Comparison of ENCODE assay signal across 12 cellular contexts in the genomic region with DNA sequence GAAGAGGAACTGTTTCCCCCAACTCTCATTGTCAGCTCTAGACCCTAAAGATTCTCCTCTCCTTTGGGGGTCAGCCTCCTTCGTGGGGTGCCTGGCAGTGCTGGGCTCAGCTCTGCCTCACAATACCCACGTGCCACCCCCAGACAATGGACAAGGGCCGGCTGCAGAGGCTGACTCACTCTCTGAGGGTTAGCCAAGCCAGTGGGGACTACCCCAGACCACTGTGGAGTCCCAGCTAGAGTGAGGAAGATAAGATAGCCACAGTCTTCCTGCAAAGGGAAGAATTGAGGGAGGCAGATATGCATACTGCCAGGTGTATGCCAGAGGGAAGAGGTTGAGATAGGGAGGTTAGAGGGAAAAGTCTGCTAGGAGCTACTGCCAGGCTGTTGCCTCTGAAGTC. TPM values are rescaled to one million over a fixed set of nuclear protein-coding genes. Genes with fewer than 3 reads are reported as not detected.
DNase-seq lines count a peak whose midpoint lies in the region; ATAC-seq and TF ChIP-seq lines count a peak whose summit lies in the region.
"Had no signal": no experiment of that assay in that cellular context is flagged by ENCODE, and none has a peak within 500 bp of the region (broad histone marks: within the 10 kb centered on the region; RNA-seq: fewer than 3 reads in every experiment).

No MANE protein-coding gene starts in this region.

- H3K27me3 Mint-ChIP-seq in HFFc6 (ENCODE audit: insufficient read depth), result peaks cover 23% of the 10 kb centered on the region

- H3K4me3 ChIP-seq in right cardiac atrium (ENCODE audit: low read length) (no peak overlapping the region), mammary epithelial cell (replicated peaks in 1 of 3; ENCODE audit: insufficient read depth in 1 of 3, low read depth in 2 of 3, low read length in 3 of 3) (no peak overlapping the region), mesenchymal stem cell (ENCODE audit: insufficient read depth in 1 of 2, low read depth in 1 of 2, low read length in 2 of 2) (no peak overlapping the region)

- peak overlapping the region in 1 of 2 experiments; percentile 53 for H3K14ac ChIP-seq in mesenchymal stem cell (ENCODE audit: low read length in 2 of 2)

- peak overlapping the region; percentile 84 for H4K91ac ChIP-seq in mesenchymal stem cell (ENCODE audit: low read length)

- H3K23ac ChIP-seq in mesenchymal stem cell (ENCODE audit: low read length in 2 of 2), result peak overlapping the region in 1 of 2 experiments; percentile 38

- H4K8ac ChIP-seq in mesenchymal stem cell (ENCODE audit: low read length), result peak overlapping the region; percentile 76

- no peaks in the 10 kb centered on the region for H3K9me3 ChIP-seq in right cardiac atrium (ENCODE audit: control insufficient read depth, low read length)
- H3K9me3 ChIP-seq in mammary epithelial cell (replicated peaks; ENCODE audit: insufficient read depth, low read length), result no peaks in the 10 kb centered on the region
- H3K9me3 ChIP-seq in mesenchymal stem cell (ENCODE audit: control insufficient read depth, low read length), result no peaks in the 10 kb centered on the region

- no peak for TF ChIP-seq CTCF in mammary epithelial cell (conservative IDR thresholded peaks at IDR 0.05 in 1 of 2, IDR thresholded peaks at IDR 0.05 in 1 of 2; ENCODE audit: extremely low read depth in 1 of 2, insufficient read depth in 1 of 2, low read depth in 1 of 2, low read length in 2 of 2)
- no peak for TF ChIP-seq CTCF in HFFc6 (IDR thresholded peaks at IDR 0.05)

- no peaks in the 10 kb centered on the region for H3K9me3 Mint-ChIP-seq in HFFc6

- peak overlapping the region; percentile 78 for H2BK15ac ChIP-seq in mesenchymal stem cell (ENCODE audit: low read depth, poor library complexity, severe bottlenecking)

- no peak overlapping the region for H2BK5ac ChIP-seq in mesenchymal stem cell (ENCODE audit: low read depth, low read length, poor library complexity, severe bottlenecking)

- BruUV-seq in mammary epithelial cell (replicated peaks; lab: Mats Ljungman, UMichigan), result no TSS peak

- CTCF ChIA-PET in mammary epithelial cell (lab: Charles Lee; ENCODE audit: low non-redundant PET), result interaction anchor here (0.6 kb wide), 1 partner anchor 15 kb away, joined by 3 read pairs; no protein-coding TSS in a partner anchor

- 45% methylated on average over 3 of the region's 3 CpGs for WGBS in right cardiac atrium
- 16% methylated on average over 3 of the region's 3 CpGs for WGBS in mammary epithelial cell (ENCODE audit: low coverage, missing lambda C conversion rate)
- WGBS in mesenchymal stem cell, result 56% methylated on average over 2 of the region's 3 CpGs

- H3K79me2 ChIP-seq in mammary epithelial cell (ENCODE audit: insufficient read depth, low read length), result no peaks in the 10 kb centered on the region

- H3K36me3 ChIP-seq in mammary epithelial cell (ENCODE audit: insufficient read depth, low read length), result no peaks in the 10 kb centered on the region
- H3K36me3 ChIP-seq in mesenchymal stem cell (ENCODE audit: control insufficient read depth in 1 of 2, insufficient read depth in 2 of 2, low read depth in 1 of 2, low read length in 2 of 2), result no peaks in the 10 kb centered on the region

- no peak overlapping the region for H3K4me3 Mint-ChIP-seq in HFFc6

- H3K4me1 ChIP-seq in right cardiac atrium (ENCODE audit: control insufficient read depth, insufficient read depth, low read length) (peaks cover 21% of the 10 kb centered on the region), mammary epithelial cell (ENCODE audit: insufficient read depth, low read length) (peaks cover 39% of the 10 kb centered on the region), mesenchymal stem cell (ENCODE audit: control insufficient read depth, insufficient read depth, low read depth, low read length) (peaks cover 21% of the 10 kb centered on the region)

- intact Hi-C loops in right cardiac atrium (cut with DNase I) (loop anchor here in 1 of 4 donors (10.0 kb wide), 1 partner anchor 477 kb away; no protein-coding TSS in a partner anchor), cardiac septum (cut with DNase I) (loop anchor here (10.0 kb wide), 2 partner anchors 167 to 687 kb away; partner anchors contain the start of genes RAD51C, SMG8 and TEX14), mammary epithelial cell (cut with micrococcal nuclease) (no loop called here)

- H3K9ac ChIP-seq in mammary epithelial cell (ENCODE audit: insufficient read depth, low read length) (no peak overlapping the region), mesenchymal stem cell (ENCODE audit: low read length) (no peak overlapping the region)

- H3K4me1 Mint-ChIP-seq in HFFc6 (ENCODE audit: low read depth), result peaks cover 15% of the 10 kb centered on the region

- no peaks in the 10 kb centered on the region for H4K20me1 ChIP-seq in mammary epithelial cell (ENCODE audit: insufficient read depth, low read length)

- no peak overlapping the region for H2AK5ac ChIP-seq in mesenchymal stem cell (ENCODE audit: low read length, severe bottlenecking)

- H2BK12ac ChIP-seq in mesenchymal stem cell (ENCODE audit: low read length in 2 of 2), result peak overlapping the region; percentile 28 to 91

- H3K27ac ChIP-seq in right cardiac atrium (ENCODE audit: low read length), result peak overlapping the region; percentile 3
- H3K27ac ChIP-seq in mammary epithelial cell (ENCODE audit: insufficient read depth, low read depth, low read length), result no peak overlapping the region
- H3K27ac ChIP-seq in mesenchymal stem cell (ENCODE audit: low read length, poor library complexity, severe bottlenecking), result no peak overlapping the region

- H3K79me1 ChIP-seq in mesenchymal stem cell (replicated peaks; ENCODE audit: low read length, poor library complexity, severe bottlenecking), result no peaks in the 10 kb centered on the region

- in situ Hi-C loops in mammary epithelial cell (cut with MboI; ENCODE audit: low sequenced_read_pairs in 2 of 2), result loop anchor here (10.0 kb wide), 2 partner anchors 97 to 127 kb away; no protein-coding TSS in a partner anchor

- DNase-seq in right cardiac atrium, result no peak
- DNase-seq in cardiac septum (ENCODE audit: low spot score), result no peak
- peak; percentile 49 for DNase-seq in mammary epithelial cell
- DNase-seq in mesenchymal stem cell, result peak; percentile 63
- DNase-seq in COR-L47 (lab: John Stamatoyannopoulos, UW), result no peak
- DNase-seq in HFFc6, result no peak
- DNase-seq in HCEC 1CT, result no peak
- DNase-seq: ACHN, NCI-H2081 had no signal

- H3K36me3 Mint-ChIP-seq in HFFc6 (ENCODE audit: low read depth), result no peaks in the 10 kb centered on the region

- H3K4me2 ChIP-seq in mammary epithelial cell (ENCODE audit: insufficient read depth, low read depth, low read length), result no peak overlapping the region
- H3K4me2 ChIP-seq in mesenchymal stem cell (ENCODE audit: low read length, poor library complexity, severe bottlenecking), result no peak overlapping the region

- peak overlapping the region; percentile 4 to 64 for H3K4ac ChIP-seq in mesenchymal stem cell (ENCODE audit: low read depth in 1 of 2, low read length in 2 of 2)

- no peak overlapping the region for H2BK120ac ChIP-seq in mesenchymal stem cell (ENCODE audit: low read depth, low read length)

- no peak overlapping the region for H2AFZ ChIP-seq in mammary epithelial cell (ENCODE audit: low read depth, low read length)
- H2AFZ ChIP-seq in mesenchymal stem cell (ENCODE audit: low read depth, low read length), result no peak overlapping the region

- ATAC-seq in right cardiac atrium (no peak), HG03521 (IDR thresholded peaks at IDR 0.05; ENCODE audit: unreplicated experiment) (no peak)
- ATAC-seq: left lobe of liver, sciatic nerve had no signal

- H3K18ac ChIP-seq in mesenchymal stem cell (ENCODE audit: low read depth in 1 of 2, low read length in 2 of 2), result peak overlapping the region in 1 of 2 experiments; percentile 45

- H3K27ac Mint-ChIP-seq in HFFc6, result no peak overlapping the region

- dilution Hi-C loops in mammary epithelial cell (cut with HindIII; ENCODE audit: low sequenced_read_pairs), result no loop called here

- no peaks in the 10 kb centered on the region for H3K27me3 ChIP-seq in right cardiac atrium (ENCODE audit: control insufficient read depth, insufficient read depth)
- no peaks in the 10 kb centered on the region for H3K27me3 ChIP-seq in mammary epithelial cell (ENCODE audit: insufficient read depth, low read length)
- peaks cover 35 to 61% of the 10 kb centered on the region in 2 experiments for H3K27me3 ChIP-seq in mesenchymal stem cell (ENCODE audit: control insufficient read depth in 1 of 2, insufficient read depth in 1 of 2, low read length in 2 of 2)

RNA-seq across cellular contexts. Expression of gene MTMR4, which starts 13.5 kb away (rescaled TPM):
- total RNA-seq in right cardiac atrium (10 to 100 TPM; 11.5 to 26.5 (median 23.5) TPM), cardiac septum (23.4 TPM), mammary epithelial cell (10 to 100 TPM; 27.8 to 27.9 TPM)
- polyA plus RNA-seq in right cardiac atrium (8.5 TPM), mammary epithelial cell (25.2 TPM)
- 83.6 TPM for polyA minus RNA-seq in mammary epithelial cell
- 13.8 TPM for polyA plus RNA-seq in mesenchymal stem cell (2013, experiment 1 of 2)
- polyA plus RNA-seq in mesenchymal stem cell (2013, experiment 2 of 2), result 12.8 TPM
- total RNA-seq in HFFc6 (2021; fragmentation: NEBNext Ultra II Directional; extraction: Animal tissue kit (Norgen Biotek cat#: 25700)), result 10 to 100 TPM; 25.3 to 32.2 (median 28.2) TPM

RNA-seq across cellular contexts. Expression of gene HSF5, which starts 39.7 kb away (rescaled TPM):
- total RNA-seq in right cardiac atrium, result under 1 TPM in 3 of 4 donors, not detected in 1; 0.06 to 0.23 (median 0.08) TPM
- 0.02 TPM for polyA plus RNA-seq in right cardiac atrium
- not detected for total RNA-seq in cardiac septum
- under 1 TPM in 1 of 2 donors, not detected in 1; 0.17 TPM for total RNA-seq in mammary epithelial cell
- not detected for polyA plus RNA-seq in mammary epithelial cell
- not detected for polyA minus RNA-seq in mammary epithelial cell
- 0.01 TPM for polyA plus RNA-seq in mesenchymal stem cell (2013, experiment 1 of 2)
- not detected for polyA plus RNA-seq in mesenchymal stem cell (2013, experiment 2 of 2)
- total RNA-seq in HFFc6 (2021; fragmentation: NEBNext Ultra II Directional; extraction: Animal tissue kit (Norgen Biotek cat#: 25700)), result not detected

Comparison
In these comparisons a context has a peak if more than half of its experiments do, and no peak if none do; other contexts are left out.
1. DNase-seq: peak in mammary epithelial cell (single experiment) and mesenchymal stem cell (single experiment); none in right cardiac atrium (0 of 3), cardiac septum (single experiment), COR-L47 (single experiment), HFFc6 (single experiment) and HCEC 1CT (single experiment).